ENCODE assay signal across 8 cellular contexts in the genomic region with DNA sequence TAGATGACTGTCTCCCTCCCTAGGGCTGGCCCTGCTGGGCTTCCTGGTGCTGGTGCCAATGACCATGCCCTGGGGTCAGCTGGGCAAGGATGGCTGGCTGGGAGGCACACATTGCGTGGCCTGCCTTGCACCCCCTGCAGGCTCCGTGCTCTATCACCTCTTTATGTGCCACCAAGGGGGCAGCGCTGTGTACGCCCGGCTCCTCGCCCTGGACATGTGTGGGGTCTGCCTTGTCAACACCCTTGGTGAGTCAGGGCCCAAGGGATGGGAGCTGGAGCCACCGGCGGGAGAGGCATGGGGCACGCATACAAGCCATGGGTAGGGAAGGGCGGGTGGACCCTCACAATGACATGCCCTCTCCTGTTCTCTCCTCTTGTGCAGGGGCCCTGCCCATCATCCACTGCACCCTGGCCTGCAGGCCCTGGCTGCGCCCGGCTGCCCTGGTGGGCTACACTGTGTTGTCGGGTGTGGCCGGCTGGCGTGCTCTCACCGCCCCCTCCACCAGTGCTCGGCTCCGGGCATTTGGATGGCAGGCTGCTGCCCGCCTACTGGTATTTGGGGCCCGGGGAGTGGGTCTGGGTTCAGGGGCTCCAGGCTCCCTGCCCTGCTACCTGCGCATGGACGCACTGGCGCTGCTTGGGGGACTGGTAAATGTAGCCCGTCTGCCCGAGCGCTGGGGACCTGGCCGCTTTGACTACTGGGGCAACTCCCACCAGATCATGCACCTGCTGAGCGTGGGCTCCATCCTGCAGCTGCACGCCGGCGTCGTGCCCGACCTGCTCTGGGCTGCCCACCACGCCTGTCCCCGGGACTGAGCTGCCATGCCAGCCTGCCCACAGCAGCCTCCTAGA.
A peak's percentile ranks its signal among the peaks of the same experiment; 100 is the strongest.
DNase-seq lines count a peak whose midpoint lies in the region; ATAC-seq and TF ChIP-seq lines count a peak whose summit lies in the region.
"Had no signal": no experiment of that assay in that cellular context is flagged by ENCODE, and none has a peak within 500 bp of the region (broad histone marks: within the 10 kb centered on the region; RNA-seq: fewer than 3 reads in every experiment).

No MANE protein-coding gene starts in this region.

- peak overlapping the region; percentile 74 for H3K4me3 Mint-ChIP-seq in activated naive CD8-positive, alpha-beta T cell treated with anti-CD3 and anti-CD28 coated beads, Interleukin-2, amount 50 U/mL, for 24 hours
- peak overlapping the region; percentile 75 to 82 (median 82) for H3K4me3 Mint-ChIP-seq in nephron

- peak; percentile 14 for TF ChIP-seq POLR2A in GM10847 (IDR thresholded peaks at IDR 0.05; ENCODE audit: extremely low read depth, insufficient read length)

- peaks cover 18% of the 10 kb centered on the region for H3K36me3 Mint-ChIP-seq in activated naive CD8-positive, alpha-beta T cell treated with anti-CD3 and anti-CD28 coated beads, Interleukin-2, amount 50 U/mL, for 24 hours (ENCODE audit: low read depth)
- H3K36me3 Mint-ChIP-seq in nephron (ENCODE audit: low read depth), result no peaks in the 10 kb centered on the region

- peak overlapping the region; percentile 62 for H3K9ac ChIP-seq in Loucy (ENCODE audit: low read depth, low read length, poor library complexity, severe bottlenecking)

- no peak overlapping the region for H3K27ac Mint-ChIP-seq in activated naive CD8-positive, alpha-beta T cell treated with anti-CD3 and anti-CD28 coated beads, Interleukin-2, amount 50 U/mL, for 24 hours
- no peak overlapping the region for H3K27ac Mint-ChIP-seq in nephron

- no peaks in the 10 kb centered on the region for H3K27me3 ChIP-seq in Loucy (ENCODE audit: insufficient read depth, low read length, poor library complexity, severe bottlenecking)

- H3K4me2 ChIP-seq in Loucy (ENCODE audit: low read depth, low read length, poor library complexity, severe bottlenecking), result peak overlapping the region; percentile 71

- no peaks in the 10 kb centered on the region for H3F3A ChIP-seq in Loucy (ENCODE audit: low read depth)

- no peaks in the 10 kb centered on the region for H3K9me3 Mint-ChIP-seq in activated naive CD8-positive, alpha-beta T cell treated with anti-CD3 and anti-CD28 coated beads, Interleukin-2, amount 50 U/mL, for 24 hours
- H3K9me3 Mint-ChIP-seq in nephron, result no peaks in the 10 kb centered on the region

- H3K27me3 Mint-ChIP-seq in activated naive CD8-positive, alpha-beta T cell treated with anti-CD3 and anti-CD28 coated beads, Interleukin-2, amount 50 U/mL, for 24 hours, result peaks cover 12% of the 10 kb centered on the region
- peaks cover 7% of the 10 kb centered on the region for H3K27me3 Mint-ChIP-seq in nephron (ENCODE audit: low read depth)

- TF ChIP-seq CTCF in Loucy (conservative IDR thresholded peaks at IDR 0.05; ENCODE audit: low read length) (peak; percentile 15; the same call in 1 of the 2 replicates), nephron (IDR thresholded peaks at IDR 0.05; ENCODE audit: unreplicated experiment in 3 of 3) (no peak)

- peaks cover 20% of the 10 kb centered on the region for H3K4me1 Mint-ChIP-seq in activated naive CD8-positive, alpha-beta T cell treated with anti-CD3 and anti-CD28 coated beads, Interleukin-2, amount 50 U/mL, for 24 hours
- H3K4me1 Mint-ChIP-seq in nephron, result peaks cover 19% of the 10 kb centered on the region

- H3K79me2 ChIP-seq in Loucy (ENCODE audit: insufficient read depth, low read length), result peaks cover 11% of the 10 kb centered on the region; the same call in 1 of the 2 replicates

- H2AFZ ChIP-seq in Loucy (ENCODE audit: low read length), result no peak overlapping the region

- DNase-seq in activated naive CD8-positive, alpha-beta T cell treated with anti-CD3 and anti-CD28 coated beads, Interleukin-2, amount 50 U/mL, for 24 hours, result no peak
- DNase-seq in NCI-H1417 treated with DMSO at 0.1 percent for 48 hours (lab: John Stamatoyannopoulos, UW), result no peak
- no peak for DNase-seq in UCSD-AML1 (lab: John Stamatoyannopoulos, UW; ENCODE audit: unreplicated experiment)
- DNase-seq: NK-92 treated with Interleukin-12 subunit alpha and Interleukin-12 subunit beta, amount 100 ng/mL, for 24 hours had no signal

- H3K36me3 ChIP-seq in Loucy (ENCODE audit: insufficient read depth, low read length), result no peaks in the 10 kb centered on the region

- H3K4me1 ChIP-seq in Loucy (ENCODE audit: insufficient read depth, low read length, poor library complexity, severe bottlenecking), result peaks cover 2% of the 10 kb centered on the region

- H4K20me1 ChIP-seq in Loucy (ENCODE audit: insufficient read depth, low read length, poor library complexity, severe bottlenecking), result peaks cover 7% of the 10 kb centered on the region

- H3K9me3 ChIP-seq in Loucy (ENCODE audit: insufficient read depth, low read depth, low read length), result no peaks in the 10 kb centered on the region

- H3K9me2 ChIP-seq in Loucy (replicated peaks; ENCODE audit: low read depth, low read length), result no peaks in the 10 kb centered on the region

- no peak for ATAC-seq in activated naive CD8-positive, alpha-beta T cell treated with anti-CD3 and anti-CD28 coated beads, Interleukin-2, amount 50 U/mL, for 24 hours
- ATAC-seq in GM21825 (IDR thresholded peaks at IDR 0.05; ENCODE audit: unreplicated experiment), result no peak

- H3K4me3 ChIP-seq in Loucy (ENCODE audit: low read length, poor library complexity, severe bottlenecking), result peak overlapping the region; percentile 77
